ENCODE assay signal across 13 cellular contexts in the genomic region with DNA sequence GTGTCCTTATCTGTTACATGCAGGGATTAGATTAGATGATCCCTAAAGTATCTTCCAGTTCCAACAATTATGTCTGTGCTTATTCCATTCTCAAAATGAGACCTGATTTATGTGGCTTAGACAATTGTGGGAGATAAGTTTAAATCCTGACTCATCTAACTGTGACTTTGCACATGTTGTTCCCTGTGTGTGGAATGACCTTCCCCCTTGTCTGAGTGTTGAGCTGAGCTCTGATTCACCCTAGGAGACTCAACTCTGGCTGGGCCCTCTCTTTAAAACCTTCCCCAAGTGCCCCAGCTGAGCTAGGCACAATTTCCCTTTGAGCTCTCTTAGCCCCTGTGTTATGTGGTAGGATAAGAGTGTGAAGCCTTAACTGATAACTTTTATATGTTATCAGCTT.
DNase-seq lines count a peak whose midpoint lies in the region; ATAC-seq and TF ChIP-seq lines count a peak whose summit lies in the region.
"Had no signal": no experiment of that assay in that cellular context is flagged by ENCODE, and none has a peak within 500 bp of the region (broad histone marks: within the 10 kb centered on the region; RNA-seq: fewer than 3 reads in every experiment).

No MANE protein-coding gene starts in this region.

- H3K4me3 Mint-ChIP-seq in activated T-helper 2 cell treated with anti-CD3 and anti-CD28 coated beads, Interferon-gamma antibody, Interleukin-2, Interleukin-4, amounts not matched to agents 10 μg/mL and 5 μg/mL and 100 μg/mL, durations not matched to agents 14 hours and 24 hours and 36 hours (ENCODE audit: low read depth), result no peak overlapping the region
- no peak overlapping the region for H3K4me3 Mint-ChIP-seq in naive thymus-derived CD8-positive, alpha-beta T cell

- TF ChIP-seq CTCF in foreskin keratinocyte (conservative IDR thresholded peaks at IDR 0.05), result no peak
- TF ChIP-seq CTCF in GM13976 (IDR thresholded peaks at IDR 0.05; ENCODE audit: borderline replicate concordance, control extremely low read depth, extremely low read depth, insufficient read depth, missing control alignments), result no peak

- peak overlapping the region; percentile 54 for H3K27ac Mint-ChIP-seq in activated T-helper 2 cell treated with anti-CD3 and anti-CD28 coated beads, Interferon-gamma antibody, Interleukin-2, Interleukin-4, amounts not matched to agents 10 μg/mL and 5 μg/mL and 100 μg/mL, durations not matched to agents 14 hours and 24 hours and 36 hours
- no peak overlapping the region for H3K27ac Mint-ChIP-seq in naive thymus-derived CD8-positive, alpha-beta T cell

- peaks cover 5% of the 10 kb centered on the region for H3K36me3 Mint-ChIP-seq in activated T-helper 2 cell treated with anti-CD3 and anti-CD28 coated beads, Interferon-gamma antibody, Interleukin-2, Interleukin-4, amounts not matched to agents 10 μg/mL and 5 μg/mL and 100 μg/mL, durations not matched to agents 14 hours and 24 hours and 36 hours (ENCODE audit: low read depth)
- H3K36me3 Mint-ChIP-seq in naive thymus-derived CD8-positive, alpha-beta T cell, result no peaks in the 10 kb centered on the region

- H3K4me1 Mint-ChIP-seq in activated T-helper 2 cell treated with anti-CD3 and anti-CD28 coated beads, Interferon-gamma antibody, Interleukin-2, Interleukin-4, amounts not matched to agents 10 μg/mL and 5 μg/mL and 100 μg/mL, durations not matched to agents 14 hours and 24 hours and 36 hours (ENCODE audit: low read depth), result peaks cover 57% of the 10 kb centered on the region
- H3K4me1 Mint-ChIP-seq in naive thymus-derived CD8-positive, alpha-beta T cell, result no peaks in the 10 kb centered on the region

- POLR2A ChIA-PET in naive thymus-derived CD8-positive, alpha-beta T cell (lab: Charles Lee), result no interaction called here

- peak; percentile 80 for DNase-seq in A172 (ENCODE audit: low spot score)
- peak; percentile 71 for DNase-seq in EL
- no peak for DNase-seq in activated T-helper 2 cell treated with anti-CD3 and anti-CD28 coated beads, Interferon-gamma antibody, Interleukin-2, Interleukin-4, amounts not matched to agents 10 μg/mL and 5 μg/mL and 100 μg/mL, durations not matched to agents 14 hours and 24 hours and 36 hours (ENCODE audit: low spot score)
- peak; percentile 75 to 89 for DNase-seq in foreskin keratinocyte
- DNase-seq in C1 segment of cervical spinal cord (lab: John Stamatoyannopoulos, UW), result no peak
- DNase-seq in 8988T, result no peak
- no peak for DNase-seq in GM13976 (ENCODE audit: low spot score)
- no peak for DNase-seq in naive thymus-derived CD8-positive, alpha-beta T cell
- DNase-seq: caudate nucleus, NCI-H1436, NCI-H774, trophoblast cell had no signal

- peaks cover 55% of the 10 kb centered on the region for H3K4me1 ChIP-seq in foreskin keratinocyte

- peak; percentile 70 for ATAC-seq in foreskin keratinocyte
- ATAC-seq in naive thymus-derived CD8-positive, alpha-beta T cell, result no peak

- in situ Hi-C loops in GM13976 (cut with MboI; ENCODE audit: low sequenced_read_pairs, unreplicated experiment), result no loop called here

- peak overlapping the region; percentile 93 for H3K27ac ChIP-seq in foreskin keratinocyte

- H3K27me3 Mint-ChIP-seq in activated T-helper 2 cell treated with anti-CD3 and anti-CD28 coated beads, Interferon-gamma antibody, Interleukin-2, Interleukin-4, amounts not matched to agents 10 μg/mL and 5 μg/mL and 100 μg/mL, durations not matched to agents 14 hours and 24 hours and 36 hours (ENCODE audit: low read depth), result no peaks in the 10 kb centered on the region
- peaks cover 5 to 36% (median 13%) of the 10 kb centered on the region in 5 donors for H3K27me3 Mint-ChIP-seq in naive thymus-derived CD8-positive, alpha-beta T cell
- H3K27me3 Mint-ChIP-seq: progenitor cell of endocrine pancreas had no signal

- intact Hi-C loops in activated T-helper 2 cell treated with anti-CD3 and anti-CD28 coated beads, Interferon-gamma antibody, Interleukin-2, Interleukin-4, amounts not matched to agents 10 μg/mL and 5 μg/mL and 100 μg/mL, durations not matched to agents 14 hours and 24 hours and 36 hours (cut with micrococcal nuclease), result no loop called here

- peaks cover 3% of the 10 kb centered on the region for H3K9me3 Mint-ChIP-seq in activated T-helper 2 cell treated with anti-CD3 and anti-CD28 coated beads, Interferon-gamma antibody, Interleukin-2, Interleukin-4, amounts not matched to agents 10 μg/mL and 5 μg/mL and 100 μg/mL, durations not matched to agents 14 hours and 24 hours and 36 hours
- H3K9me3 Mint-ChIP-seq in naive thymus-derived CD8-positive, alpha-beta T cell, result no peaks in the 10 kb centered on the region

- H3K27me3 ChIP-seq in foreskin keratinocyte, result no peaks in the 10 kb centered on the region

Comparison
In these comparisons a context has a peak if more than half of its experiments do, and no peak if none do; other contexts are left out.
1. DNase-seq: peak in A172 (single experiment), EL (single experiment) and foreskin keratinocyte (2 of 2); none in activated T-helper 2 cell treated with anti-CD3 and anti-CD28 coated beads, Interferon-gamma antibody, Interleukin-2, Interleukin-4, amounts not matched to agents 10 μg/mL and 5 μg/mL and 100 μg/mL, durations not matched to agents 14 hours and 24 hours and 36 hours (single experiment), C1 segment of cervical spinal cord (0 of 14), 8988T (single experiment), GM13976 (single experiment) and naive thymus-derived CD8-positive, alpha-beta T cell (0 of 10).